In the genomic region with DNA sequence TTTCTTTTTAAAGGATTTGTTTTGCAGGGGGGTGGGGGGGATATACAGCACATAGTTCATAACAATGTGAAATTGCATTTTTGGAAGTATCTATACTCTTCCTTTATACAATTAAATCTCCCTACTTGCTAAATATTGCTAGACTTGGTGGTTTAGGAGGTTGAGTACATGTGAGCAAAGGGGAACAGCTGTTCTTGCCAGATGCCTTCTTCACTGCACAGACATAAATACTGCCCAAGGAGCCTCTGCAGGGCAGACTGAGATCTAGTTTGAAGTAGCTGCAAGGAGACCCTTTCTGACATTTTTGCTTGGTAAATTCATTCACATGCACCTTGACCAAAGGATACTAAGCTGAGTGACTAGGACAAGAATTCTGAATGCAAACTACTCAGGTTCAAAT, we compare ENCODE assay signal across 2 cellular contexts.
TF ChIP-seq lines count a peak whose summit lies in the region.

No MANE protein-coding gene starts in this region.

TF ChIP-seq in IMR-90, 13 proteins besides CTCF, POLR2A, EP300 and RAD21:
- TF ChIP-seq MAZ (IDR thresholded peaks at IDR 0.05; ENCODE audit: borderline replicate concordance, low read depth, low read length) (no peak), CEBPB (IDR thresholded peaks at IDR 0.05; ENCODE audit: low read depth, low read length) (no peak), RCOR1 (IDR thresholded peaks at IDR 0.05; ENCODE audit: insufficient replicate concordance, low read length) (no peak), SMC3 (IDR thresholded peaks at IDR 0.05; ENCODE audit: low read depth, low read length) (no peak), CHD1 (IDR thresholded peaks at IDR 0.05; ENCODE audit: low read depth, low read length) (no peak), FOS (IDR thresholded peaks at IDR 0.05; ENCODE audit: low read depth, low read length) (no peak), MAFK (IDR thresholded peaks at IDR 0.05; ENCODE audit: low read depth, low read length) (no peak), MXI1 (IDR thresholded peaks at IDR 0.05; ENCODE audit: borderline replicate concordance, low read depth, low read length) (no peak), RFX5 (IDR thresholded peaks at IDR 0.05; ENCODE audit: low read depth, low read length) (no peak), NFE2L2 (IDR thresholded peaks at IDR 0.05; ENCODE audit: low read depth, low read length) (no peak), BHLHE40 (IDR thresholded peaks at IDR 0.05; ENCODE audit: low read depth, low read length) (no peak)
- TF ChIP-seq, protein P1, sequence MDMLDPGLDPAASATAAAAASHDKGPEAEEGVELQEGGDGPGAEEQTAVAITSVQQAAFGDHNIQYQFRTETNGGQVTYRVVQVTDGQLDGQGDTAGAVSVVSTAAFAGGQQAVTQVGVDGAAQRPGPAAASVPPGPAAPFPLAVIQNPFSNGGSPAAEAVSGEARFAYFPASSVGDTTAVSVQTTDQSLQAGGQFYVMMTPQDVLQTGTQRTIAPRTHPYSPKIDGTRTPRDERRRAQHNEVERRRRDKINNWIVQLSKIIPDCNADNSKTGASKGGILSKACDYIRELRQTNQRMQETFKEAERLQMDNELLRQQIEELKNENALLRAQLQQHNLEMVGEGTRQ (IDR thresholded peaks at IDR 0.05; ENCODE audit: low read depth, low read length), result no peak
- TF ChIP-seq, protein P2, sequence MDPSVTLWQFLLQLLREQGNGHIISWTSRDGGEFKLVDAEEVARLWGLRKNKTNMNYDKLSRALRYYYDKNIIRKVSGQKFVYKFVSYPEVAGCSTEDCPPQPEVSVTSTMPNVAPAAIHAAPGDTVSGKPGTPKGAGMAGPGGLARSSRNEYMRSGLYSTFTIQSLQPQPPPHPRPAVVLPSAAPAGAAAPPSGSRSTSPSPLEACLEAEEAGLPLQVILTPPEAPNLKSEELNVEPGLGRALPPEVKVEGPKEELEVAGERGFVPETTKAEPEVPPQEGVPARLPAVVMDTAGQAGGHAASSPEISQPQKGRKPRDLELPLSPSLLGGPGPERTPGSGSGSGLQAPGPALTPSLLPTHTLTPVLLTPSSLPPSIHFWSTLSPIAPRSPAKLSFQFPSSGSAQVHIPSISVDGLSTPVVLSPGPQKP (IDR thresholded peaks at IDR 0.05; ENCODE audit: borderline replicate concordance, low read depth, low read length), result no peak
TF ChIP-seq in IMR-90: peak in this region for 0.

TF ChIP-seq in endothelial cell of umbilical vein, 7 proteins besides CTCF, POLR2A, EP300 and RAD21:
- no peak for TF ChIP-seq FOS (IDR thresholded peaks at IDR 0.05; ENCODE audit: borderline replicate concordance, insufficient read depth, low read length)
- no peak for TF ChIP-seq JUN (IDR thresholded peaks at IDR 0.05; ENCODE audit: borderline replicate concordance, insufficient read depth, insufficient read length, low read depth)
- TF ChIP-seq GATA2 (IDR thresholded peaks at IDR 0.05; ENCODE audit: insufficient read depth, insufficient read length, low read depth, low read length), result no peak
- no peak for TF ChIP-seq EZH2 (IDR thresholded peaks at IDR 0.05; ENCODE audit: borderline replicate concordance, low read depth, low read length, severe bottlenecking)
- no peak for TF ChIP-seq POLR2AphosphoS5 (IDR thresholded peaks at IDR 0.05; ENCODE audit: insufficient read depth, low read depth, low read length)
- TF ChIP-seq MYC (IDR thresholded peaks at IDR 0.05; ENCODE audit: low read depth, low read length), result no peak
- TF ChIP-seq, protein P3, sequence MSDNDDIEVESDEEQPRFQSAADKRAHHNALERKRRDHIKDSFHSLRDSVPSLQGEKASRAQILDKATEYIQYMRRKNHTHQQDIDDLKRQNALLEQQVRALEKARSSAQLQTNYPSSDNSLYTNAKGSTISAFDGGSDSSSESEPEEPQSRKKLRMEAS (IDR thresholded peaks at IDR 0.05; ENCODE audit: insufficient read depth, insufficient read length), result no peak
